2 cellular contexts compared by ENCODE assay signal in the genomic region with DNA sequence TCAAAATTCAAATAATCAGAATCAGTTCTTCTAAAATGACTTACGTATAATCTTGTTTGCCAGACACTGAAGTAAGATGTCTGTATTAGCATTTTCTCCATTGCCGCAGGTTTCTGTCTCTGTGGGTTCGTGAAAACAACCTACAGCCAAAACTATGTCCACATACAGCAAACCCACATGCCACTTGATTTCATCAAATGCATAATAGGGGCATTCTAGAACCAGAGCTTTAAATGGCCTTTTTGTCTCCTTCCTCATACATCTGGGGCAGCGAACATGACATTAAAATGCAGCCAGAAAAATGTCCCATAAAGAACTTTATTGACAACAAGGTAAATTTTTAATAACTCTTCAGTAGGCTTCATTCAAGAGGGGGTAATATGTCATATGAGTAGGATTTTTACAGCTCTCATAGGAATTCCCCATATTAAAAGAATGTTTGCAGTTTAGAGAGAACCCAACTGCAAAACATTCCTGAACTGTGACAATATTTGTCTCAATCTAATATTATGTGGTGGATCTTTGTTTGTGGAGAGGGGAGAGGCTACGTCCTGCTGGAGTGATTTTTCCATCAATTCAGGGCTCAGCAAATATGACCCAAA.
TF ChIP-seq lines count a peak whose summit lies in the region.

No MANE protein-coding gene starts in this region.

TF ChIP-seq in A549, 52 proteins besides CTCF, POLR2A, EP300 and RAD21:
- TF ChIP-seq JUN (IDR thresholded peaks at IDR 0.05) (0 out of 5 replicates have a peak, but pooled peaks of 1 of the 2 experiments have one; percentile 10), NR3C1 (IDR thresholded peaks at IDR 0.05) (no peak), HEYL (CRISPR knock-in tag; IDR thresholded peaks at IDR 0.05) (no peak), MAZ (IDR thresholded peaks at IDR 0.05; ENCODE audit: borderline replicate concordance, low read depth, low read length) (no peak), GATA3 (IDR thresholded peaks at IDR 0.05; ENCODE audit: borderline replicate concordance) (peak; percentile 85), HDAC2 (IDR thresholded peaks at IDR 0.05) (no peak), FOSL2 (IDR thresholded peaks at IDR 0.05) (no peak), FOSL2 (CRISPR knock-in tag; IDR thresholded peaks at IDR 0.05) (peak; percentile 55; the same call in 1 of the 2 replicates), KDM1A (IDR thresholded peaks at IDR 0.05; ENCODE audit: low read depth) (no peak), HOXA7 (CRISPR knock-in tag; IDR thresholded peaks at IDR 0.05) (no peak)
- TF ChIP-seq, protein P1, sequence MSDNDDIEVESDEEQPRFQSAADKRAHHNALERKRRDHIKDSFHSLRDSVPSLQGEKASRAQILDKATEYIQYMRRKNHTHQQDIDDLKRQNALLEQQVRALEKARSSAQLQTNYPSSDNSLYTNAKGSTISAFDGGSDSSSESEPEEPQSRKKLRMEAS (IDR thresholded peaks at IDR 0.05): 0 out of 2 replicates have a peak, but pooled peaks have one; percentile 17
- TF ChIP-seq, protein P2, sequence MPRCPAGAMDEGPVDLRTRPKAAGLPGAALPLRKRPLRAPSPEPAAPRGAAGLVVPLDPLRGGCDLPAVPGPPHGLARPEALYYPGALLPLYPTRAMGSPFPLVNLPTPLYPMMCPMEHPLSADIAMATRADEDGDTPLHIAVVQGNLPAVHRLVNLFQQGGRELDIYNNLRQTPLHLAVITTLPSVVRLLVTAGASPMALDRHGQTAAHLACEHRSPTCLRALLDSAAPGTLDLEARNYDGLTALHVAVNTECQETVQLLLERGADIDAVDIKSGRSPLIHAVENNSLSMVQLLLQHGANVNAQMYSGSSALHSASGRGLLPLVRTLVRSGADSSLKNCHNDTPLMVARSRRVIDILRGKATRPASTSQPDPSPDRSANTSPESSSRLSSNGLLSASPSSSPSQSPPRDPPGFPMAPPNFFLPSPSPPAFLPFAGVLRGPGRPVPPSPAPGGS (IDR thresholded peaks at IDR 0.05): no peak
- TF ChIP-seq, protein P3, sequence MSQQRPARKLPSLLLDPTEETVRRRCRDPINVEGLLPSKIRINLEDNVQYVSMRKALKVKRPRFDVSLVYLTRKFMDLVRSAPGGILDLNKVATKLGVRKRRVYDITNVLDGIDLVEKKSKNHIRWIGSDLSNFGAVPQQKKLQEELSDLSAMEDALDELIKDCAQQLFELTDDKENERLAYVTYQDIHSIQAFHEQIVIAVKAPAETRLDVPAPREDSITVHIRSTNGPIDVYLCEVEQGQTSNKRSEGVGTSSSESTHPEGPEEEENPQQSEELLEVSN (IDR thresholded peaks at IDR 0.05; ENCODE audit: borderline replicate concordance, low read depth): no peak
TF ChIP-seq in A549: peak in this region for 4.

TF ChIP-seq in endothelial cell of umbilical vein, 7 proteins besides CTCF, POLR2A, EP300 and RAD21:
- TF ChIP-seq FOS (IDR thresholded peaks at IDR 0.05; ENCODE audit: borderline replicate concordance, insufficient read depth, low read length): no peak
- TF ChIP-seq JUN (IDR thresholded peaks at IDR 0.05; ENCODE audit: borderline replicate concordance, insufficient read depth, insufficient read length, low read depth): no peak
- no peak for TF ChIP-seq MYC (IDR thresholded peaks at IDR 0.05; ENCODE audit: low read depth, low read length)
- TF ChIP-seq, protein P1 (IDR thresholded peaks at IDR 0.05; ENCODE audit: insufficient read depth, insufficient read length): no peak
- TF ChIP-seq POLR2AphosphoS5 (IDR thresholded peaks at IDR 0.05; ENCODE audit: insufficient read depth, low read depth, low read length): no peak
- TF ChIP-seq EZH2 (IDR thresholded peaks at IDR 0.05; ENCODE audit: borderline replicate concordance, low read depth, low read length, severe bottlenecking): no peak
- no peak for TF ChIP-seq GATA2 (IDR thresholded peaks at IDR 0.05; ENCODE audit: insufficient read depth, insufficient read length, low read depth, low read length)
TF ChIP-seq in endothelial cell of umbilical vein: peak in this region for 0.
